10 cellular contexts compared by ENCODE assay signal in genomic region chr2:64192080-64192479, GRCh38. TPM values are rescaled to one million over a fixed set of nuclear protein-coding genes. Genes with fewer than 3 reads are reported as not detected.
DNase-seq lines count a peak whose midpoint lies in the region; ATAC-seq lines count a peak whose summit lies in the region.
"Had no signal": no experiment of that assay in that cellular context is flagged by ENCODE, and none has a peak within 500 bp of the region (broad histone marks: within the 10 kb centered on the region; RNA-seq: fewer than 3 reads in every experiment).

No MANE protein-coding gene starts in this region.

- no peak overlapping the region for H3K4me3 Mint-ChIP-seq in activated T-helper 17 cell treated with anti-CD3 and anti-CD28 coated beads, Interleukin-2, amount 50 U/mL, for 72 hours
- H3K4me3 Mint-ChIP-seq in natural killer cell treated with Interleukin-12 subunit alpha and Interleukin-12 subunit beta and Interleukin-15 and Interleukin-18, amount 100 ng/mL, for 72 hours, result peak overlapping the region; percentile 30
- H3K4me3 Mint-ChIP-seq: nephron progenitor cell had no signal

- H3K9me3 Mint-ChIP-seq in activated T-helper 17 cell treated with anti-CD3 and anti-CD28 coated beads, Interleukin-2, amount 50 U/mL, for 72 hours, result no peaks in the 10 kb centered on the region
- H3K9me3 Mint-ChIP-seq in natural killer cell treated with Interleukin-12 subunit alpha and Interleukin-12 subunit beta and Interleukin-15 and Interleukin-18, amount 100 ng/mL, for 72 hours, result no peaks in the 10 kb centered on the region
- H3K9me3 Mint-ChIP-seq: nephron progenitor cell had no signal

- peak; percentile 61 for ATAC-seq in HG03565 (IDR thresholded peaks at IDR 0.05; ENCODE audit: unreplicated experiment)
- no peak for ATAC-seq in activated T-helper 17 cell treated with anti-CD3 and anti-CD28 coated beads, Interleukin-2, amount 50 U/mL, for 72 hours (replicated peaks)
- ATAC-seq in natural killer cell treated with Interleukin-12 subunit alpha and Interleukin-12 subunit beta and Interleukin-15 and Interleukin-18, amount 100 ng/mL, for 72 hours, result no peak
- no peak for ATAC-seq in GM21786 (IDR thresholded peaks at IDR 0.05; ENCODE audit: unreplicated experiment)

- H3K4me1 Mint-ChIP-seq in activated T-helper 17 cell treated with anti-CD3 and anti-CD28 coated beads, Interleukin-2, amount 50 U/mL, for 72 hours, result peaks cover 8% of the 10 kb centered on the region
- H3K4me1 Mint-ChIP-seq in natural killer cell treated with Interleukin-12 subunit alpha and Interleukin-12 subunit beta and Interleukin-15 and Interleukin-18, amount 100 ng/mL, for 72 hours (ENCODE audit: low read depth in 2 of 2), result peaks cover 24 to 45% of the 10 kb centered on the region in 2 donors

- peak overlapping the region; percentile 53 for H3K27ac Mint-ChIP-seq in activated T-helper 17 cell treated with anti-CD3 and anti-CD28 coated beads, Interleukin-2, amount 50 U/mL, for 72 hours
- H3K27ac Mint-ChIP-seq in natural killer cell treated with Interleukin-12 subunit alpha and Interleukin-12 subunit beta and Interleukin-15 and Interleukin-18, amount 100 ng/mL, for 72 hours, result peak overlapping the region; percentile 65 to 97
- H3K27ac Mint-ChIP-seq: nephron progenitor cell had no signal

- H3K36me3 Mint-ChIP-seq in activated T-helper 17 cell treated with anti-CD3 and anti-CD28 coated beads, Interleukin-2, amount 50 U/mL, for 72 hours (ENCODE audit: low read depth), result no peaks in the 10 kb centered on the region
- peaks cover 4% of the 10 kb centered on the region for H3K36me3 Mint-ChIP-seq in natural killer cell treated with Interleukin-12 subunit alpha and Interleukin-12 subunit beta and Interleukin-15 and Interleukin-18, amount 100 ng/mL, for 72 hours

- DNase-seq in CMK (ENCODE audit: low read depth), result peak; percentile 12
- no peak for DNase-seq in natural killer cell treated with Interleukin-12 subunit alpha and Interleukin-12 subunit beta and Interleukin-15 and Interleukin-18, amount 100 ng/mL, for 72 hours (ENCODE audit: low spot score)
- DNase-seq in GOT3 (lab: John Stamatoyannopoulos, UW), result no peak
- DNase-seq in NCI-H1048 (lab: John Stamatoyannopoulos, UW), result no peak
- DNase-seq in stimulated activated naive CD4-positive, alpha-beta T cell (lab: John Stamatoyannopoulos, UW), result no peak
- DNase-seq: NCI-H1930, nephron progenitor cell had no signal

- H3K27me3 Mint-ChIP-seq in activated T-helper 17 cell treated with anti-CD3 and anti-CD28 coated beads, Interleukin-2, amount 50 U/mL, for 72 hours, result no peaks in the 10 kb centered on the region
- H3K27me3 Mint-ChIP-seq in natural killer cell treated with Interleukin-12 subunit alpha and Interleukin-12 subunit beta and Interleukin-15 and Interleukin-18, amount 100 ng/mL, for 72 hours, result peaks cover 3% of the 10 kb centered on the region in 2 donors

RNA-seq across cellular contexts. Expression of gene PELI1, which starts 47.9 kb away (rescaled TPM):
- total RNA-seq in activated T-helper 17 cell treated with anti-CD3 and anti-CD28 coated beads, Interleukin-2, amount 50 U/mL, for 72 hours, result 10 to 100 TPM; 57.4 to 59.7 TPM
- 10 to 100 TPM; 51.1 to 64.1 TPM for total RNA-seq in natural killer cell treated with Interleukin-12 subunit alpha and Interleukin-12 subunit beta and Interleukin-15 and Interleukin-18, amount 100 ng/mL, for 72 hours
